Comparison of ENCODE assay signal across 1 cellular context in the genomic region with DNA sequence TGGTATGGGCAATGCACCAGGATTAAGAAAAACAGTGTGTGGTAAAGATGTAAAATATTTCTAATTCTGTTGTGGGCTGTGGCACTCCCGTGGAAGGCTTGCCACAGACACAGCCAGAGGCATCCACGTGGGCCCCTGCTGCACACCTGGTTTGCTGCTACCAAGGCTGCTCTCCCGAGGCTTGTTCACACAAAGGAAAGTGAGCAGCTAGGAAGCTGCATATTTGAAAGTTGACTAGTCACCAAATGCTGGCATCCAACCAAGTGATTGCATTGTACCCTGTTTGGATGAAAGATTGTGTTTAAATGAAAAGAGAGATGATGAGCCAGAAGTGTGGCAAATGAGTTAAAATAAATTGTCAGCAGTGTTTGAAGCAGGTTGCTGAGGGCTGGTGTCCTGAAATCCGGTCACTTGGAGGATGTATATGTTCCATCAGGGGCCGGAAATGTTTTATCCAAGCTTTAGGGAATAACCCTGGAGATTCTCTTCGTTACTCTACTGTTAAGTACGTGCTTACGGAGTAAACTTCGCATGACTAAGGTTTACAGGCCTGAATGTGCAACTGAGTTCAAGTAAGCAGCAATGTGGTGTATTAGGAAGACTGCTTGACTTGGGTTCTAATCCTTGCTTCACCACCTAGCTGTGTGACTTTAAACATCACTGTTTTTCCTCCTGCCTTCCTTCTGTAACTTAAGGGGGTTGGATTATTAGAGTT.
TF ChIP-seq lines count a peak whose summit lies in the region.

No MANE protein-coding gene starts in this region.

TF ChIP-seq in WTC11, 78 proteins besides CTCF, POLR2A, EP300 and RAD21 (continued from another document):
- TF ChIP-seq, protein P1, sequence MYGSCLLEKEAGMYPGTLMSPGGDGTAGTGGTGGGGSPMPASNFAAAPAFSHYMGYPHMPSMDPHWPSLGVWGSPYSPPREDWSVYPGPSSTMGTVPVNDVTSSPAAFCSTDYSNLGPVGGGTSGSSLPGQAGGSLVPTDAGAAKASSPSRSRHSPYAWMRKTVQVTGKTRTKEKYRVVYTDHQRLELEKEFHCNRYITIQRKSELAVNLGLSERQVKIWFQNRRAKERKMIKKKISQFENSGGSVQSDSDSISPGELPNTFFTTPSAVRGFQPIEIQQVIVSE (CRISPR knock-in tag; IDR thresholded peaks at IDR 0.05; ENCODE audit: borderline replicate concordance), result no peak
- no peak for TF ChIP-seq NFATC4 (CRISPR knock-in tag; IDR thresholded peaks at IDR 0.05)
- TF ChIP-seq HMGA2 (CRISPR knock-in tag; IDR thresholded peaks at IDR 0.05), result no peak
- no peak for TF ChIP-seq OVOL2 (CRISPR knock-in tag; IDR thresholded peaks at IDR 0.05; ENCODE audit: borderline replicate concordance)
- no peak for TF ChIP-seq ETV6 (CRISPR knock-in tag; IDR thresholded peaks at IDR 0.05)
TF ChIP-seq in WTC11: peak in this region for 0.
